19 cellular contexts compared by ENCODE assay signal in the genomic region with DNA sequence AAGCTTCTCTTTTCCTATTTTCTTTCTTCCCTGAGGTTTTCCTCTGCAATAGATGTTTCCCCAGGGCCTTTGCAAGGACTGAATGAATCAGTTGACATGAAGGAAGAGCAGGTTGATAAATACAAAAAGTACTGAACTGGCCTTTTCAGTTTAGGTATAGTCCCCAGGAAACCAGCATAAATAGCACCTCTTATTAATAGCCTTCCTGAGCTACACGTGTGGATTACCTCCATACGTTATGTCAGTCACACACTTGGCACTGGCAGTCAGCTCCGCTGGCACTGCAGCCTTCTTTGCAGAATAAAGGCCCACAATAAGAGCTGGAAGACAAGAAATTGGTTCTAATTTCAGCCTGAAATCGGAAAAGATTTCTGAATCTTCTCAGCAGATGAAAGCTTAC.
DNase-seq lines count a peak whose midpoint lies in the region; ATAC-seq, FAIRE-seq and TF ChIP-seq lines count a peak whose summit lies in the region.
"Had no signal": no experiment of that assay in that cellular context is flagged by ENCODE, and none has a peak within 500 bp of the region (broad histone marks: within the 10 kb centered on the region; RNA-seq: fewer than 3 reads in every experiment).

No MANE protein-coding gene starts in this region.

- peaks cover 23 to 73% of the 10 kb centered on the region in 2 experiments for H3K79me1 ChIP-seq in IMR-90 (ENCODE audit: low read depth in 1 of 2, low read length in 2 of 2)

- no peak overlapping the region for H3K27ac ChIP-seq in HepG2 (ENCODE audit: extremely low read length, insufficient read depth, low read length)
- H3K27ac ChIP-seq in right lobe of liver, result no peak overlapping the region
- no peak overlapping the region for H3K27ac ChIP-seq in IMR-90 (ENCODE audit: insufficient read depth, low read length)
- H3K27ac ChIP-seq: 22Rv1, A549, BLaER1, GM23248 had no signal

- no peak overlapping the region for H3K4ac ChIP-seq in IMR-90 (ENCODE audit: low read depth, low read length)

- H4K8ac ChIP-seq in IMR-90 (ENCODE audit: low read depth in 2 of 2, low read length in 2 of 2), result no peak overlapping the region

- H3K9me1 ChIP-seq in IMR-90 (ENCODE audit: insufficient read depth, low read length), result peaks cover 8% of the 10 kb centered on the region

- POLR2A ChIA-PET in HepG2 (lab: Yijun Ruan, JAX), result no interaction called here
- POLR2A ChIA-PET in IMR-90 (lab: Charles Lee; ENCODE audit: unreplicated experiment), result no interaction called here
- POLR2A ChIA-PET in activated CD4-positive, alpha-beta T cell treated with anti-CD3 and anti-CD28 coated beads for 36 hours (lab: Charles Lee), result no interaction called here

- no peak overlapping the region for H2BK15ac ChIP-seq in IMR-90 (ENCODE audit: low read depth, low read length)

- TF ChIP-seq POLR2A in HepG2 (IDR thresholded peaks at IDR 0.05; ENCODE audit: insufficient read depth in 1 of 2, low read depth in 2 of 2, low read length in 2 of 2) (no peak), right lobe of liver (IDR thresholded peaks at IDR 0.05) (no peak), IMR-90 (IDR thresholded peaks at IDR 0.05; ENCODE audit: low read depth, low read length) (no peak)

- H3K9me3 ChIP-seq in HepG2 (ENCODE audit: low read length), result no peaks in the 10 kb centered on the region
- no peaks in the 10 kb centered on the region for H3K9me3 ChIP-seq in right lobe of liver
- H3K9me3 ChIP-seq in IMR-90 (ENCODE audit: control insufficient read depth, insufficient read depth, low read length), result no peaks in the 10 kb centered on the region
- H3K9me3 ChIP-seq: A549, BLaER1, HAP-1 had no signal

- TF ChIP-seq CTCF in HepG2 (CRISPR knock-in tag; IDR thresholded peaks at IDR 0.05), result no peak
- no peak for TF ChIP-seq CTCF in right lobe of liver (IDR thresholded peaks at IDR 0.05)
- no peak for TF ChIP-seq CTCF in IMR-90 (conservative IDR thresholded peaks at IDR 0.05; ENCODE audit: low read depth, low read length)

- H3K4me3 Mint-ChIP-seq in activated CD4-positive, alpha-beta T cell treated with anti-CD3 and anti-CD28 coated beads for 36 hours, result no peak overlapping the region
- H3K4me3 Mint-ChIP-seq: CD14-positive monocyte; CD4-positive, alpha-beta memory T cell had no signal

- H3K4me2 ChIP-seq in HepG2 (ENCODE audit: low read depth, low read length) (no peak overlapping the region), IMR-90 (ENCODE audit: low read depth, low read length) (no peak overlapping the region)
- H3K4me2 ChIP-seq: A549, BLaER1 had no signal

- no peak overlapping the region for H2AK5ac ChIP-seq in IMR-90 (ENCODE audit: low read depth, low read length)

- no peak overlapping the region for H3K56ac ChIP-seq in IMR-90 (ENCODE audit: extremely low read depth, insufficient read depth, low read length)

- peak overlapping the region; percentile 63 for H2AK9ac ChIP-seq in IMR-90 (replicated peaks; ENCODE audit: low read depth, low read length, poor library complexity)

- H3K36me3 Mint-ChIP-seq in activated CD4-positive, alpha-beta T cell treated with anti-CD3 and anti-CD28 coated beads for 36 hours (ENCODE audit: low read depth), result no peaks in the 10 kb centered on the region

- in situ Hi-C loops in HepG2 (cut with HindIII; ENCODE audit: extremely low pct_ligation_motif_present, low pct_unique_long_range_greater_than_20kb) (no loop called here), IMR-90 (cut with MboI; ENCODE audit: low sequenced_read_pairs) (no loop called here)

- FAIRE-seq in HepG2 (lab: Jason Lieb, UNC), result no peak
- FAIRE-seq: A549, HTR-8/SVneo had no signal

- dilution Hi-C loops in IMR-90 (cut with HindIII; ENCODE audit: low sequenced_read_pairs, unreplicated experiment), result no loop called here

- H3K9me3 Mint-ChIP-seq in activated CD4-positive, alpha-beta T cell treated with anti-CD3 and anti-CD28 coated beads for 36 hours (ENCODE audit: low read depth), result no peaks in the 10 kb centered on the region

- BruUV-seq in HepG2 (replicated peaks; lab: Mats Ljungman, UMichigan) (TSS peak; percentile 10), IMR-90 (replicated peaks; lab: Mats Ljungman, UMichigan) (no TSS peak)

- no peak overlapping the region for H3K23ac ChIP-seq in IMR-90 (ENCODE audit: low read depth, low read length)

- TF ChIP-seq RAD21 in HepG2 (CRISPR knock-in tag; IDR thresholded peaks at IDR 0.05), result no peak
- TF ChIP-seq RAD21 in IMR-90 (IDR thresholded peaks at IDR 0.05; ENCODE audit: low read length), result no peak

- TF ChIP-seq EP300 in HepG2 (IDR thresholded peaks at IDR 0.05; ENCODE audit: low read depth in 2 of 2, low read length in 2 of 2) (no peak), HepG2 (CRISPR knock-in tag; IDR thresholded peaks at IDR 0.05; ENCODE audit: borderline replicate concordance) (no peak)

- CTCF ChIA-PET in HepG2 (lab: Yijun Ruan, JAX; ENCODE audit: low intra/inter-chr PET ratio, low total read pairs), result no interaction called here
- CTCF ChIA-PET in IMR-90 (lab: Yijun Ruan, JAX), result interaction anchor here (0.7 kb wide), 1 partner anchor 469 kb away, joined by 3 read pairs; no protein-coding TSS in a partner anchor
- CTCF ChIA-PET in activated CD4-positive, alpha-beta T cell treated with anti-CD3 and anti-CD28 coated beads for 36 hours (lab: Charles Lee), result interaction anchor here (1.2 kb wide), 2 partner anchors 73 to 476 kb away, joined by 3 read pairs; no protein-coding TSS in a partner anchor

- H4K20me1 ChIP-seq in HepG2 (ENCODE audit: insufficient read depth, low read length), result no peaks in the 10 kb centered on the region
- H4K20me1 ChIP-seq in IMR-90 (ENCODE audit: insufficient read depth, low read length), result no peaks in the 10 kb centered on the region; the same call in 1 of the 2 replicates
- H4K20me1 ChIP-seq: BLaER1 had no signal

- H3K4me3 ChIP-seq in HepG2 (replicated peaks in 1 of 3; ENCODE audit: insufficient read depth in 1 of 3, low read depth in 2 of 3, low read length in 3 of 3), result no peak overlapping the region
- no peak overlapping the region for H3K4me3 ChIP-seq in right lobe of liver
- no peak overlapping the region for H3K4me3 ChIP-seq in IMR-90 (ENCODE audit: insufficient read depth, low read depth, low read length)
- H3K4me3 ChIP-seq: A549, BLaER1, GM23248, HAP-1 had no signal

- H3K4me1 Mint-ChIP-seq in activated CD4-positive, alpha-beta T cell treated with anti-CD3 and anti-CD28 coated beads for 36 hours, result peaks cover 32% of the 10 kb centered on the region

- no peak overlapping the region for H4K91ac ChIP-seq in IMR-90 (ENCODE audit: insufficient read depth, low read depth, low read length)

- H3K18ac ChIP-seq in IMR-90 (ENCODE audit: low read depth, low read length), result no peak overlapping the region

- no peaks in the 10 kb centered on the region for H3K79me2 ChIP-seq in HepG2 (ENCODE audit: insufficient read depth, low read length)

- no peaks in the 10 kb centered on the region for H3K27me3 Mint-ChIP-seq in activated CD4-positive, alpha-beta T cell treated with anti-CD3 and anti-CD28 coated beads for 36 hours
- H3K27me3 Mint-ChIP-seq: CD4-positive, alpha-beta memory T cell had no signal

- no peak overlapping the region for H3K9ac ChIP-seq in HepG2 (ENCODE audit: insufficient read depth, low read depth, low read length)
- H3K9ac ChIP-seq in IMR-90 (ENCODE audit: low read depth, low read length), result no peak overlapping the region
- H3K9ac ChIP-seq: BLaER1, GM23248 had no signal

- intact Hi-C loops in HepG2 (cut with micrococcal nuclease; ENCODE audit: unreplicated experiment), result no loop called here
- intact Hi-C loops in right lobe of liver (cut with DNase I), result no loop called here
- intact Hi-C loops in IMR-90 (cut with micrococcal nuclease), result no loop called here
- intact Hi-C loops in activated CD4-positive, alpha-beta T cell treated with anti-CD3 and anti-CD28 coated beads for 36 hours (cut with DNase I, micrococcal nuclease), result no loop called here

- H2AFZ ChIP-seq in HepG2 (ENCODE audit: low read length) (no peak overlapping the region), IMR-90 (replicated peaks; ENCODE audit: low read length, poor library complexity) (no peak overlapping the region)
- H2AFZ ChIP-seq: GM23248 had no signal

- no peaks in the 10 kb centered on the region for H3K4me1 ChIP-seq in HepG2 (ENCODE audit: insufficient read depth, low read length)
- H3K4me1 ChIP-seq in right lobe of liver, result peaks cover 0 to 1% (median 0%) of the 10 kb centered on the region in 4 donors
- H3K4me1 ChIP-seq in IMR-90 (ENCODE audit: control insufficient read depth, insufficient read depth, low read length), result peaks cover 9% of the 10 kb centered on the region
- H3K4me1 ChIP-seq: A549, HAP-1 had no signal

- H3K27me3 ChIP-seq in HepG2 (ENCODE audit: control insufficient read depth in 1 of 2, insufficient read depth in 2 of 2, low read length in 2 of 2), result no peaks in the 10 kb centered on the region
- no peaks in the 10 kb centered on the region for H3K27me3 ChIP-seq in right lobe of liver
- no peaks in the 10 kb centered on the region for H3K27me3 ChIP-seq in IMR-90 (ENCODE audit: control insufficient read depth, insufficient read depth, low read length)
- H3K27me3 ChIP-seq: BLaER1 had no signal

- peaks cover 39 to 86% of the 10 kb centered on the region in 2 experiments for H3K36me3 ChIP-seq in HepG2 (replicated peaks in 1 of 2; ENCODE audit: control insufficient read depth in 1 of 2, insufficient read depth in 2 of 2, low read length in 2 of 2)
- peaks cover 0 to 4% (median 0%) of the 10 kb centered on the region in 4 donors for H3K36me3 ChIP-seq in right lobe of liver
- peaks cover 34% of the 10 kb centered on the region for H3K36me3 ChIP-seq in IMR-90 (ENCODE audit: control insufficient read depth, insufficient read depth, low read length)
- H3K36me3 ChIP-seq: HAP-1 had no signal

- H3K27ac Mint-ChIP-seq in activated CD4-positive, alpha-beta T cell treated with anti-CD3 and anti-CD28 coated beads for 36 hours, result no peak overlapping the region
- H3K27ac Mint-ChIP-seq: CD14-positive monocyte; CD4-positive, alpha-beta memory T cell had no signal

- no peak overlapping the region for H2BK5ac ChIP-seq in IMR-90 (ENCODE audit: low read depth, low read length, poor library complexity, severe bottlenecking)

- 98% methylated on average over 4 of the region's 4 CpGs for WGBS in HepG2 (ENCODE audit: low lambda C conversion rate)
- 70% methylated on average over 2 of the region's 4 CpGs for WGBS in right lobe of liver (ENCODE audit: insufficient coverage, low coverage, low lambda C conversion rate, missing lambda C conversion rate)
- WGBS in IMR-90 (ENCODE audit: extremely low coverage in 2 of 2, insufficient read length in 1 of 2), 2 experiments, result 85% methylated on average over 3 of the region's 4 CpGs; no CpG with 5 or more reads in 1 of the 2 experiments

- no peak for DNase-seq in HepG2 (ENCODE audit: low spot score)
- DNase-seq in right lobe of liver, result no peak
- no peak for DNase-seq in IMR-90
- DNase-seq in dedifferentiated amniotic fluid mesenchymal stem cell (ENCODE audit: extremely low spot score), result no peak
- DNase-seq in activated CD4-positive, alpha-beta T cell treated with anti-CD3 and anti-CD28 coated beads for 36 hours, result no peak
- no peak for DNase-seq in SHP77 treated with DMSO at 0.1 percent for 48 hours (lab: John Stamatoyannopoulos, UW)
- DNase-seq: CD4-positive, alpha-beta memory T cell; DMS153; DMS79 treated with DMSO at 0.1 percent for 48 hours; GF-D8; GM23248; KG1 had no signal

- no peak overlapping the region for H2BK20ac ChIP-seq in IMR-90 (ENCODE audit: low read depth, low read length)

- H4K5ac ChIP-seq in IMR-90 (ENCODE audit: low read depth, low read length), result no peak overlapping the region; the same call in 1 of the 2 replicates

- H3K14ac ChIP-seq in IMR-90 (replicated peaks; ENCODE audit: low read depth, low read length), result no peak overlapping the region

- no peak overlapping the region for H2BK120ac ChIP-seq in IMR-90 (ENCODE audit: low read depth, low read length)

- no peak for ATAC-seq in HepG2
- no peak for ATAC-seq in right lobe of liver
- ATAC-seq in GM21825 (IDR thresholded peaks at IDR 0.05; ENCODE audit: unreplicated experiment), result peak; percentile 55
- ATAC-seq in IMR-90 (ENCODE audit: low read depth), result no peak
- no peak for ATAC-seq in activated CD4-positive, alpha-beta T cell treated with anti-CD3 and anti-CD28 coated beads for 36 hours
- ATAC-seq: A549 had no signal
